In the genomic region with DNA sequence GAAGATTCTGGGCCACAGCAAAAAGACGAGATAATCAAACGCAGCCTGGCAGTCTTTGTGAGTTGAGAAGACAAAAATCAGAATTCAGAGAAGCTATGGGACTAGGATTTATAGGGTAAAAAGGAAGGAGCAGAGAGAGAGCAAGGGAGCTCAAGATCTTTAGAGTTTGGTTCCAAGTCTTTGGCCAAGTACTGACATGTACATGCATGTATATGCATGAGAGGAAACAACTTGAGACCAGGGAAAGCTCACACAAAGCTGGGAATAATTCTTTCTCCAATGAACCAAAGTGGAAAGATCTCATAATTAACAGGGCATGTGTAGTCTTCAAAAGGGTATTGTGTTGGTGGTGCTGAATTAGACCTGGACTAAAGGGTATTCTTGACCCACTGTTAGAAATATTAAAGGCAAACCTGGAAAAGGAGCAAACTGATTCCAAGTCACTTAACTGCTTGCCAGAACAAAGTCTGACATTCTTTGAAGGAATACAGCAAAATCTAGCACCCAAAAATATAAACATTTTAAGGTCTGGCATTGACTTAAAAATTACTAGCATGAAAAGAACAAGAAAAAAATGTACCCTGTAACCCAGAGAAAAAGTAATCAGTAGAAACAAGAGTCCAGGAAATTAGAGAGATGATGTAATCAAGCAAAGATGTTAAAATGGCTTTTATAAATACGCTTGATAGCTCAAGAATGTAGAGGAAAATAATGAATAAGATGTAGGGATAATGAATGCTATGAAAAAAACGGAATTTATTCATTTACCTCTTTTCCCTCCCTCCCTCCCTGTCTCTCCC, we compare ENCODE assay signal across 1 cellular context.
TF ChIP-seq lines count a peak whose summit lies in the region.

No MANE protein-coding gene starts in this region.

TF ChIP-seq in GM23338, 12 proteins besides CTCF, POLR2A, EP300 and RAD21:
- TF ChIP-seq, protein P1, sequence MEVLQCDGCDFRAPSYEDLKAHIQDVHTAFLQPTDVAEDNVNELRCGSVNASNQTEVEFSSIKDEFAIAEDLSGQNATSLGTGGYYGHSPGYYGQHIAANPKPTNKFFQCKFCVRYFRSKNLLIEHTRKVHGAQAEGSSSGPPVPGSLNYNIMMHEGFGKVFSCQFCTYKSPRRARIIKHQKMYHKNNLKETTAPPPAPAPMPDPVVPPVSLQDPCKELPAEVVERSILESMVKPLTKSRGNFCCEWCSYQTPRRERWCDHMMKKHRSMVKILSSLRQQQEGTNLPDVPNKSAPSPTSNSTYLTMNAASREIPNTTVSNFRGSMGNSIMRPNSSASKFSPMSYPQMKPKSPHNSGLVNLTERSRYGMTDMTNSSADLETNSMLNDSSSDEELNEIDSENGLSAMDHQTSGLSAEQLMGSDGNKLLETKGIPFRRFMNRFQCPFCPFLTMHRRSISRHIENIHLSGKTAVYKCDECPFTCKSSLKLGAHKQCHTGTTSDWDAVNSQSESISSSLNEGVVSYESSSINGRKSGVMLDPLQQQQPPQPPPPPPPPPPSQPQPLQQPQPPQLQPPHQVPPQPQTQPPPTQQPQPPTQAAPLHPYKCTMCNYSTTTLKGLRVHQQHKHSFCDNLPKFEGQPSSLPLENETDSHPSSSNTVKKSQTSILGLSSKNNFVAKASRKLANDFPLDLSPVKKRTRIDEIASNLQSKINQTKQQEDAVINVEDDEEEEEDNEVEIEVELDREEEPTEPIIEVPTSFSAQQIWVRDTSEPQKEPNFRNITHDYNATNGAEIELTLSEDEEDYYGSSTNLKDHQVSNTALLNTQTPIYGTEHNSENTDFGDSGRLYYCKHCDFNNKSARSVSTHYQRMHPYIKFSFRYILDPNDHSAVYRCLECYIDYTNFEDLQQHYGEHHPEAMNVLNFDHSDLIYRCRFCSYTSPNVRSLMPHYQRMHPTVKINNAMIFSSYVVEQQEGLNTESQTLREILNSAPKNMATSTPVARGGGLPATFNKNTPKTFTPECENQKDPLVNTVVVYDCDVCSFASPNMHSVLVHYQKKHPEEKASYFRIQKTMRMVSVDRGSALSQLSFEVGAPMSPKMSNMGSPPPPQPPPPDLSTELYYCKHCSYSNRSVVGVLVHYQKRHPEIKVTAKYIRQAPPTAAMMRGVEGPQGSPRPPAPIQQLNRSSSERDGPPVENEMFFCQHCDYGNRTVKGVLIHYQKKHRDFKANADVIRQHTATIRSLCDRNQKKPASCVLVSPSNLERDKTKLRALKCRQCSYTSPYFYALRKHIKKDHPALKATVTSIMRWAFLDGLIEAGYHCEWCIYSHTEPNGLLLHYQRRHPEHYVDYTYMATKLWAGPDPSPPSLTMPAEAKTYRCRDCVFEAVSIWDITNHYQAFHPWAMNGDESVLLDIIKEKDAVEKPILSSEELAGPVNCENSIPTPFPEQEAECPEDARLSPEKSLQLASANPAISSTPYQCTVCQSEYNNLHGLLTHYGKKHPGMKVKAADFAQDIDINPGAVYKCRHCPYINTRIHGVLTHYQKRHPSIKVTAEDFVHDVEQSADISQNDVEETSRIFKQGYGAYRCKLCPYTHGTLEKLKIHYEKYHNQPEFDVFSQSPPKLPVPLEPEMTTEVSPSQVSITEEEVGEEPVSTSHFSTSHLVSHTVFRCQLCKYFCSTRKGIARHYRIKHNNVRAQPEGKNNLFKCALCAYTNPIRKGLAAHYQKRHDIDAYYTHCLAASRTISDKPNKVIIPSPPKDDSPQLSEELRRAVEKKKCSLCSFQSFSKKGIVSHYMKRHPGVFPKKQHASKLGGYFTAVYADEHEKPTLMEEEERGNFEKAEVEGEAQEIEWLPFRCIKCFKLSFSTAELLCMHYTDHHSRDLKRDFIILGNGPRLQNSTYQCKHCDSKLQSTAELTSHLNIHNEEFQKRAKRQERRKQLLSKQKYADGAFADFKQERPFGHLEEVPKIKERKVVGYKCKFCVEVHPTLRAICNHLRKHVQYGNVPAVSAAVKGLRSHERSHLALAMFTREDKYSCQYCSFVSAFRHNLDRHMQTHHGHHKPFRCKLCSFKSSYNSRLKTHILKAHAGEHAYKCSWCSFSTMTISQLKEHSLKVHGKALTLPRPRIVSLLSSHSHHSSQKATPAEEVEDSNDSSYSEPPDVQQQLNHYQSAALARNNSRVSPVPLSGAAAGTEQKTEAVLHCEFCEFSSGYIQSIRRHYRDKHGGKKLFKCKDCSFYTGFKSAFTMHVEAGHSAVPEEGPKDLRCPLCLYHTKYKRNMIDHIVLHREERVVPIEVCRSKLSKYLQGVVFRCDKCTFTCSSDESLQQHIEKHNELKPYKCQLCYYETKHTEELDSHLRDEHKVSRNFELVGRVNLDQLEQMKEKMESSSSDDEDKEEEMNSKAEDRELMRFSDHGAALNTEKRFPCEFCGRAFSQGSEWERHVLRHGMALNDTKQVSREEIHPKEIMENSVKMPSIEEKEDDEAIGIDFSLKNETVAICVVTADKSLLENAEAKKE (CRISPR knock-in tag; IDR thresholded peaks at IDR 0.05), result no peak
- TF ChIP-seq, protein P2, sequence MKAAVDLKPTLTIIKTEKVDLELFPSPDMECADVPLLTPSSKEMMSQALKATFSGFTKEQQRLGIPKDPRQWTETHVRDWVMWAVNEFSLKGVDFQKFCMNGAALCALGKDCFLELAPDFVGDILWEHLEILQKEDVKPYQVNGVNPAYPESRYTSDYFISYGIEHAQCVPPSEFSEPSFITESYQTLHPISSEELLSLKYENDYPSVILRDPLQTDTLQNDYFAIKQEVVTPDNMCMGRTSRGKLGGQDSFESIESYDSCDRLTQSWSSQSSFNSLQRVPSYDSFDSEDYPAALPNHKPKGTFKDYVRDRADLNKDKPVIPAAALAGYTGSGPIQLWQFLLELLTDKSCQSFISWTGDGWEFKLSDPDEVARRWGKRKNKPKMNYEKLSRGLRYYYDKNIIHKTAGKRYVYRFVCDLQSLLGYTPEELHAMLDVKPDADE (IDR thresholded peaks at IDR 0.05), result no peak
- TF ChIP-seq, protein P3, sequence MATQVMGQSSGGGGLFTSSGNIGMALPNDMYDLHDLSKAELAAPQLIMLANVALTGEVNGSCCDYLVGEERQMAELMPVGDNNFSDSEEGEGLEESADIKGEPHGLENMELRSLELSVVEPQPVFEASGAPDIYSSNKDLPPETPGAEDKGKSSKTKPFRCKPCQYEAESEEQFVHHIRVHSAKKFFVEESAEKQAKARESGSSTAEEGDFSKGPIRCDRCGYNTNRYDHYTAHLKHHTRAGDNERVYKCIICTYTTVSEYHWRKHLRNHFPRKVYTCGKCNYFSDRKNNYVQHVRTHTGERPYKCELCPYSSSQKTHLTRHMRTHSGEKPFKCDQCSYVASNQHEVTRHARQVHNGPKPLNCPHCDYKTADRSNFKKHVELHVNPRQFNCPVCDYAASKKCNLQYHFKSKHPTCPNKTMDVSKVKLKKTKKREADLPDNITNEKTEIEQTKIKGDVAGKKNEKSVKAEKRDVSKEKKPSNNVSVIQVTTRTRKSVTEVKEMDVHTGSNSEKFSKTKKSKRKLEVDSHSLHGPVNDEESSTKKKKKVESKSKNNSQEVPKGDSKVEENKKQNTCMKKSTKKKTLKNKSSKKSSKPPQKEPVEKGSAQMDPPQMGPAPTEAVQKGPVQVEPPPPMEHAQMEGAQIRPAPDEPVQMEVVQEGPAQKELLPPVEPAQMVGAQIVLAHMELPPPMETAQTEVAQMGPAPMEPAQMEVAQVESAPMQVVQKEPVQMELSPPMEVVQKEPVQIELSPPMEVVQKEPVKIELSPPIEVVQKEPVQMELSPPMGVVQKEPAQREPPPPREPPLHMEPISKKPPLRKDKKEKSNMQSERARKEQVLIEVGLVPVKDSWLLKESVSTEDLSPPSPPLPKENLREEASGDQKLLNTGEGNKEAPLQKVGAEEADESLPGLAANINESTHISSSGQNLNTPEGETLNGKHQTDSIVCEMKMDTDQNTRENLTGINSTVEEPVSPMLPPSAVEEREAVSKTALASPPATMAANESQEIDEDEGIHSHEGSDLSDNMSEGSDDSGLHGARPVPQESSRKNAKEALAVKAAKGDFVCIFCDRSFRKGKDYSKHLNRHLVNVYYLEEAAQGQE (IDR thresholded peaks at IDR 0.05; ENCODE audit: unreplicated experiment), result no peak
- TF ChIP-seq NANOG (IDR thresholded peaks at IDR 0.05; ENCODE audit: borderline replicate concordance) (no peak), JUNB (IDR thresholded peaks at IDR 0.05; ENCODE audit: unreplicated experiment) (no peak), ZNF114 (CRISPR knock-in tag; IDR thresholded peaks at IDR 0.05) (no peak), EZH2 (IDR thresholded peaks at IDR 0.05; ENCODE audit: low read depth, unreplicated experiment) (no peak), ZNF331 (CRISPR knock-in tag; IDR thresholded peaks at IDR 0.05; ENCODE audit: low read depth) (no peak), POLR2AphosphoS5 (IDR thresholded peaks at IDR 0.05; ENCODE audit: low read depth) (no peak), EZH2phosphoT487 (IDR thresholded peaks at IDR 0.05; ENCODE audit: unreplicated experiment) (no peak), STAT1 (IDR thresholded peaks at IDR 0.05; ENCODE audit: unreplicated experiment) (no peak), CREB1 (CRISPR knock-in tag; IDR thresholded peaks at IDR 0.05; ENCODE audit: low read depth) (no peak)
